In genomic region chr16:84548971-84549844, GRCh38 we compare ENCODE assay signal across 8 cellular contexts. TPM values are rescaled to one million over a fixed set of nuclear protein-coding genes. Genes with fewer than 3 reads are reported as not detected.
DNase-seq lines count a peak whose midpoint lies in the region; ATAC-seq and TF ChIP-seq lines count a peak whose summit lies in the region.

No MANE protein-coding gene starts in this region.

- no peaks in the 10 kb centered on the region for H3K9me3 ChIP-seq in SJSA1 (replicated peaks)

- H3K27ac ChIP-seq in SJSA1: peak overlapping the region; percentile 1
- H3K27ac ChIP-seq in brain microvascular endothelial cell: no peak overlapping the region

- peak; percentile 66 to 76 for ATAC-seq in activated T-cell treated with anti-CD3 and anti-CD28 coated beads, Interleukin-2, amount 50 U/mL, for 72 hours (replicated peaks in 1 of 2)
- ATAC-seq in GM18858 (IDR thresholded peaks at IDR 0.05; ENCODE audit: unreplicated experiment): no peak

- DNase-seq in SJSA1 (ENCODE audit: low read depth in 1 of 2, low spot score in 2 of 2) (peak in 1 of 2 experiments; percentile 30), left kidney (ENCODE audit: low read depth, low spot score) (peak; percentile 54), brain microvascular endothelial cell (no peak), NCI-H2227 treated with DMSO at 0.1 percent for 48 hours (lab: John Stamatoyannopoulos, UW) (no peak), NCI-H1436 (lab: John Stamatoyannopoulos, UW) (no peak)
- peak; percentile 16 to 55 for DNase-seq in activated T-cell treated with anti-CD3 and anti-CD28 coated beads, Interleukin-2, amount 50 U/mL, for 72 hours
- peak; percentile 43 to 60 for DNase-seq in stimulated activated CD8-positive, alpha-beta memory T cell treated with anti-CD3 and anti-CD28 coated beads, Interleukin-7, amount 100 ng/mL, for 4 hours (ENCODE audit: low read depth in 2 of 2)

- H3K9me3 Mint-ChIP-seq in activated T-cell treated with anti-CD3 and anti-CD28 coated beads, Interleukin-2, amount 50 U/mL, for 72 hours: no peaks in the 10 kb centered on the region

- H3K4me3 ChIP-seq in SJSA1 (no peak overlapping the region), brain microvascular endothelial cell (ENCODE audit: low read depth, low read length) (no peak overlapping the region)

- peaks cover 90% of the 10 kb centered on the region for H3K4me1 Mint-ChIP-seq in activated T-cell treated with anti-CD3 and anti-CD28 coated beads, Interleukin-2, amount 50 U/mL, for 72 hours (ENCODE audit: low read depth)

- no peak for TF ChIP-seq CTCF in brain microvascular endothelial cell (IDR thresholded peaks at IDR 0.05; ENCODE audit: low read depth, low read length, missing control alignments)

- H3K27me3 Mint-ChIP-seq in activated T-cell treated with anti-CD3 and anti-CD28 coated beads, Interleukin-2, amount 50 U/mL, for 72 hours (ENCODE audit: low read depth): no peaks in the 10 kb centered on the region

- peaks cover 0 to 17% of the 10 kb centered on the region in 2 donors for H3K36me3 Mint-ChIP-seq in activated T-cell treated with anti-CD3 and anti-CD28 coated beads, Interleukin-2, amount 50 U/mL, for 72 hours (ENCODE audit: insufficient read depth in 2 of 2)

- H3K4me1 ChIP-seq in SJSA1 (replicated peaks): peaks cover 14% of the 10 kb centered on the region

- H3K27ac Mint-ChIP-seq in activated T-cell treated with anti-CD3 and anti-CD28 coated beads, Interleukin-2, amount 50 U/mL, for 72 hours: peak overlapping the region; percentile 86

- peak overlapping the region; percentile 84 to 94 for H3K4me3 Mint-ChIP-seq in activated T-cell treated with anti-CD3 and anti-CD28 coated beads, Interleukin-2, amount 50 U/mL, for 72 hours

- H3K36me3 ChIP-seq in SJSA1: no peaks in the 10 kb centered on the region
- no peaks in the 10 kb centered on the region for H3K36me3 ChIP-seq in brain microvascular endothelial cell (replicated peaks)

- H3K27me3 ChIP-seq in SJSA1 (replicated peaks) (no peaks in the 10 kb centered on the region), brain microvascular endothelial cell (replicated peaks) (no peaks in the 10 kb centered on the region)

- in situ Hi-C loops in brain microvascular endothelial cell (cut with HindIII; ENCODE audit: low pct_ligation_motif_present, low sequenced_read_pairs): no loop called here

RNA-seq across cellular contexts. Expression of gene MEAK7, which starts 44.7 kb away (rescaled TPM):
- 8.2 and 8.4 TPM in 2 replicates for total RNA-seq in SJSA1 (2014; rRNA removed; shearing (Covaris generic))
- total RNA-seq in activated T-cell treated with anti-CD3 and anti-CD28 coated beads, Interleukin-2, amount 50 U/mL, for 72 hours: 10 to 100 TPM; 15.6 to 27.9 TPM

Comparison
In these comparisons a context has a peak if more than half of its experiments do, and no peak if none do; other contexts are left out.
1. DNase-seq: peak in activated T-cell treated with anti-CD3 and anti-CD28 coated beads, Interleukin-2, amount 50 U/mL, for 72 hours (2 of 2), left kidney (single experiment) and stimulated activated CD8-positive, alpha-beta memory T cell treated with anti-CD3 and anti-CD28 coated beads, Interleukin-7, amount 100 ng/mL, for 4 hours (2 of 2); none in brain microvascular endothelial cell (single experiment), NCI-H2227 treated with DMSO at 0.1 percent for 48 hours (single experiment) and NCI-H1436 (single experiment).